ENCODE assay signal across 9 cellular contexts in genomic region chr1:53959664-53960250, GRCh38. TPM values are rescaled to one million over a fixed set of nuclear protein-coding genes. Genes with fewer than 3 reads are reported as not detected.
DNase-seq lines count a peak whose midpoint lies in the region; ATAC-seq, FAIRE-seq and TF ChIP-seq lines count a peak whose summit lies in the region.
"Had no signal": no experiment of that assay in that cellular context is flagged by ENCODE, and none has a peak within 500 bp of the region (broad histone marks: within the 10 kb centered on the region; RNA-seq: fewer than 3 reads in every experiment).

No MANE protein-coding gene starts in this region.

- H3K27me3 ChIP-seq in astrocyte (ENCODE audit: insufficient read depth, low read length) (no peaks in the 10 kb centered on the region), aorta (ENCODE audit: control insufficient read depth in 1 of 2, insufficient read depth in 2 of 2, low read length in 1 of 2) (no peaks in the 10 kb centered on the region)
- H3K27me3 ChIP-seq: SJSA1 had no signal

- TF ChIP-seq CTCF in astrocyte (IDR thresholded peaks at IDR 0.05; ENCODE audit: insufficient read depth, low read depth, low read length) = peak; percentile 42

- intact Hi-C loops in aorta (cut with DNase I) = no loop called here

- H3K36me3 Mint-ChIP-seq in astrocyte (ENCODE audit: low read depth, unreplicated experiment) = no peaks in the 10 kb centered on the region
- peaks cover 13% of the 10 kb centered on the region for H3K36me3 Mint-ChIP-seq in memory B cell

- H3K9me3 ChIP-seq in astrocyte (ENCODE audit: insufficient read depth, low read depth, low read length) (no peaks in the 10 kb centered on the region), aorta (ENCODE audit: control insufficient read depth, low read length) (no peaks in the 10 kb centered on the region)
- H3K9me3 ChIP-seq: SJSA1 had no signal

- no peak overlapping the region for H3K4me3 Mint-ChIP-seq in astrocyte (ENCODE audit: unreplicated experiment)
- no peak overlapping the region for H3K4me3 Mint-ChIP-seq in memory B cell

- H3K4me3 ChIP-seq in astrocyte (ENCODE audit: insufficient read depth, low read depth, low read length) (no peak overlapping the region), aorta (ENCODE audit: low read length in 2 of 2) (no peak overlapping the region)
- H3K4me3 ChIP-seq: SJSA1 had no signal

- H3K4me2 ChIP-seq in astrocyte (ENCODE audit: low read length) = no peak overlapping the region

- peaks cover 18% of the 10 kb centered on the region for H4K20me1 ChIP-seq in astrocyte (ENCODE audit: insufficient read depth, low read length)

- H3K4me1 ChIP-seq in astrocyte (ENCODE audit: insufficient read depth, low read length) (peaks cover 13% of the 10 kb centered on the region), aorta (ENCODE audit: control insufficient read depth in 1 of 2, insufficient read depth in 2 of 2, low read length in 2 of 2) (peaks cover 0 to 5% of the 10 kb centered on the region in 2 donors)

- H3K27ac Mint-ChIP-seq in astrocyte (ENCODE audit: unreplicated experiment) (no peak overlapping the region), memory B cell (no peak overlapping the region)

- no peak for FAIRE-seq in astrocyte (lab: Jason Lieb, UNC)

- H3K9me3 Mint-ChIP-seq in astrocyte (ENCODE audit: unreplicated experiment) = no peaks in the 10 kb centered on the region
- no peaks in the 10 kb centered on the region for H3K9me3 Mint-ChIP-seq in memory B cell

- peak; percentile 65 for DNase-seq in DMS53 treated with DMSO at 0.1 percent for 48 hours (lab: John Stamatoyannopoulos, UW; ENCODE audit: unreplicated experiment)
- peak; percentile 25 for DNase-seq in KG1 (lab: John Stamatoyannopoulos, UW)
- DNase-seq in astrocyte (ENCODE audit: low read depth) = no peak
- DNase-seq in memory B cell (ENCODE audit: low spot score in 2 of 2) = peak in 1 of 2 donors; percentile 49
- DNase-seq in NCI-H345 (lab: John Stamatoyannopoulos, UW) = no peak
- DNase-seq in aorta = no peak
- no peak for DNase-seq in SHP77 treated with DMSO at 0.1 percent for 48 hours (lab: John Stamatoyannopoulos, UW)

- no peak overlapping the region for H2AFZ ChIP-seq in astrocyte (ENCODE audit: low read depth, low read length)

- H3K27ac ChIP-seq in astrocyte (ENCODE audit: low read depth, low read length) = no peak overlapping the region
- H3K27ac ChIP-seq in aorta (ENCODE audit: low read depth in 1 of 2, low read length in 2 of 2) = no peak overlapping the region
- H3K27ac ChIP-seq: SJSA1 had no signal

- H3K4me1 Mint-ChIP-seq in astrocyte (ENCODE audit: low read depth, unreplicated experiment) (peaks cover 24% of the 10 kb centered on the region), memory B cell (peaks cover 8% of the 10 kb centered on the region)

- H3K36me3 ChIP-seq in astrocyte (ENCODE audit: insufficient read depth, low read length) (peaks cover 32% of the 10 kb centered on the region), aorta (ENCODE audit: control insufficient read depth in 1 of 2, insufficient read depth in 2 of 2, low read length in 1 of 2) (peaks cover 11 to 14% of the 10 kb centered on the region in 2 donors)

- H3K27me3 Mint-ChIP-seq in astrocyte (ENCODE audit: low read depth, unreplicated experiment) (no peaks in the 10 kb centered on the region), memory B cell (no peaks in the 10 kb centered on the region)

- no peak overlapping the region for H3K9ac ChIP-seq in astrocyte (ENCODE audit: low read length)

- peaks cover 8% of the 10 kb centered on the region for H3K79me2 ChIP-seq in astrocyte (ENCODE audit: insufficient read depth, low read length)

- peak; percentile 51 for ATAC-seq in memory B cell (ENCODE audit: low read depth)
- ATAC-seq in GM21825 (IDR thresholded peaks at IDR 0.05; ENCODE audit: unreplicated experiment) = no peak
- ATAC-seq in aorta (ENCODE audit: low FRiP score) = no peak

RNA-seq across cellular contexts. Expression of gene LRRC42, which starts 13.6 kb away (rescaled TPM):
- total RNA-seq in astrocyte (51.1 and 54.6 TPM in 2 replicates), aorta (10 to 100 TPM; 18.7 to 26.2 TPM)
- polyA plus RNA-seq in aorta = 10 to 100 TPM; 11.4 to 14.8 TPM

RNA-seq across cellular contexts. Expression of gene IFT25, which starts 14.3 kb away (rescaled TPM):
- total RNA-seq in astrocyte = 25.7 and 29.4 TPM in 2 replicates
- 10 to 100 TPM; 24.0 to 39.5 TPM for total RNA-seq in aorta
- 10 to 100 TPM; 14.8 to 30.3 TPM for polyA plus RNA-seq in aorta

RNA-seq across cellular contexts. Expression of gene LDLRAD1, which starts 58.2 kb away (rescaled TPM):
- total RNA-seq in astrocyte (not detected in 2 replicates), aorta (not detected)
- not detected for polyA plus RNA-seq in aorta
- total RNA-seq: SJSA1 had no signal

Comparison
In these comparisons a context has a peak if more than half of its experiments do, and no peak if none do; other contexts are left out.
1. DNase-seq: peak in DMS53 treated with DMSO at 0.1 percent for 48 hours (single experiment) and KG1 (single experiment); none in astrocyte (single experiment), NCI-H345 (single experiment), aorta (0 of 2) and SHP77 treated with DMSO at 0.1 percent for 48 hours (single experiment).